27 cellular contexts compared by ENCODE assay signal in the genomic region with DNA sequence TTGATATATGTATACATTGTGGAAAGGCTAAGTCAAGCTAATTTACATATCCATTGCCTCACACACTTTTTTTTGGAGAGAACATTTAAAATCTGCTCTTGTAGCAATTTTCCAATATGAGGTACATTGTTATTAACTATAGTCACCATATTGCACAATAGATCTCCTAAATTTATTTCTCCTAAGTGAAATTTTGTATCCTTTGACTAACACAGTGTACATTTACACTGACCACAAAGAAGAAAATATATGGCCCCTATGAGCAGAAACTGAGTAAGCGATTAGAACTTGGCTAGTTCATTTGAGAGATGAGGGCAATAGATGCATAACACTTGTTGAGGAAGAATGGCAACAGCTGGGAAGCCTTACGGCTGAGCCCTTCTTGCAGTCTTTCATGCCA. TPM values are rescaled to one million over a fixed set of nuclear protein-coding genes. Genes with fewer than 3 reads are reported as not detected.
A peak's percentile ranks its signal among the peaks of the same experiment; 100 is the strongest.
DNase-seq lines count a peak whose midpoint lies in the region; TF ChIP-seq lines count a peak whose summit lies in the region.
"Had no signal": no experiment of that assay in that cellular context is flagged by ENCODE, and none has a peak within 500 bp of the region (broad histone marks: within the 10 kb centered on the region; RNA-seq: fewer than 3 reads in every experiment).

No MANE protein-coding gene starts in this region.

- DNase-seq in GM03348 (ENCODE audit: low spot score) (peak; percentile 24), MG63 (peak; percentile 33), fibroblast of mammary gland (ENCODE audit: low read depth) (peak; percentile 95), skeletal muscle cell (ENCODE audit: low read depth) (peak; percentile 72), DMS153 (lab: John Stamatoyannopoulos, UW) (no peak), trophoblast cell (no peak)
- DNase-seq in stimulated activated CD4-positive, alpha-beta T cell treated with anti-CD3 and anti-CD28 coated beads, Interleukin-4, amount 100 ng/mL, for 1 hour = no peak
- DNase-seq: activated CD4-positive, alpha-beta memory T cell treated with anti-CD3 and anti-CD28 coated beads for 36 hours; activated CD4-positive, CD25-positive, alpha-beta regulatory T cell treated with anti-CD3 and anti-CD28 coated beads, Interleukin-2, amount 50 U/mL, for 72 hours; activated CD8-positive, alpha-beta memory T cell treated with anti-CD3 and anti-CD28 coated beads, Interleukin-2, amount 50 U/mL, for 48 hours; activated naive CD4-positive, alpha-beta T cell treated with anti-CD3 and anti-CD28 coated beads, Interleukin-2, amount 10 ng/mL, durations not matched to agents 7 days and 5 days; colonic mucosa; effector CD4-positive, alpha-beta T cell; gastrocnemius medialis; lower lobe of right lung; natural killer cell; NCI-H1092; NCI-H1694 treated with DMSO at 0.1 percent for 48 hours; NCI-H446 treated with DMSO at 0.1 percent for 48 hours; NCI-H774; occipital lobe; psoas muscle; SHP77 treated with DMSO at 0.1 percent for 48 hours; sigmoid colon; substantia nigra had no signal

- no peaks in the 10 kb centered on the region for H3K36me3 ChIP-seq in MG63
- no peaks in the 10 kb centered on the region for H3K36me3 ChIP-seq in trophoblast cell (ENCODE audit: control insufficient read depth in 1 of 2, insufficient read depth in 2 of 2, low read length in 2 of 2)
- H3K36me3 ChIP-seq: cardiac muscle cell, colonic mucosa, gastrocnemius medialis, HAP-1, lower lobe of right lung, sigmoid colon had no signal

- H3K23ac ChIP-seq in trophoblast cell (ENCODE audit: low read length) = no peak overlapping the region

- no peak overlapping the region for H3K14ac ChIP-seq in trophoblast cell (ENCODE audit: low read length)

- H4K91ac ChIP-seq in trophoblast cell (ENCODE audit: low read depth, low read length) = no peak overlapping the region

- no peaks in the 10 kb centered on the region for H3K79me1 ChIP-seq in trophoblast cell (ENCODE audit: low read length)

- H4K8ac ChIP-seq in trophoblast cell (ENCODE audit: low read depth, low read length) = no peak overlapping the region

- H3K9me3 ChIP-seq in MG63 (no peaks in the 10 kb centered on the region), trophoblast cell (ENCODE audit: insufficient read depth, low read depth, low read length) (no peaks in the 10 kb centered on the region)
- H3K9me3 ChIP-seq: colonic mucosa, gastrocnemius medialis, HAP-1, lower lobe of right lung, psoas muscle, sigmoid colon had no signal

- no peak for TF ChIP-seq CTCF in fibroblast of mammary gland (conservative IDR thresholded peaks at IDR 0.05; ENCODE audit: control insufficient read depth, insufficient read depth, low read depth, low read length)

- H4K12ac ChIP-seq in trophoblast cell (ENCODE audit: low read depth, low read length) = no peak overlapping the region

- H3K4me2 ChIP-seq in trophoblast cell (ENCODE audit: low read length) = no peak overlapping the region

- H2BK5ac ChIP-seq in trophoblast cell (ENCODE audit: low read depth, low read length, poor library complexity) = no peak overlapping the region

- H3K79me2 ChIP-seq in trophoblast cell (ENCODE audit: control insufficient read depth, insufficient read depth, low read length, poor library complexity) = no peaks in the 10 kb centered on the region

- no peak overlapping the region for H3K27ac ChIP-seq in trophoblast cell (ENCODE audit: low read depth, low read length)
- H3K27ac ChIP-seq: cardiac muscle cell, colonic mucosa, gastrocnemius medialis, lower lobe of right lung, psoas muscle, sigmoid colon had no signal

- no peak overlapping the region for H3K18ac ChIP-seq in trophoblast cell (ENCODE audit: low read length)

- no peak overlapping the region for H2BK12ac ChIP-seq in trophoblast cell (ENCODE audit: low read length)

- no peak overlapping the region for H3K9ac ChIP-seq in trophoblast cell (ENCODE audit: low read length)

- H2BK120ac ChIP-seq in trophoblast cell (ENCODE audit: insufficient read depth, low read length, poor library complexity) = no peak overlapping the region

- no peak overlapping the region for H3K4ac ChIP-seq in trophoblast cell (ENCODE audit: low read depth, low read length)

- no CpG with 5 or more reads among the region's 2 CpGs for WGBS in trophoblast cell (ENCODE audit: extremely low coverage, insufficient coverage, insufficient read length)

- H2AK5ac ChIP-seq in trophoblast cell (ENCODE audit: low read length) = no peak overlapping the region

- H3K27me3 ChIP-seq in MG63 (no peaks in the 10 kb centered on the region), trophoblast cell (ENCODE audit: insufficient read depth, low read length) (no peaks in the 10 kb centered on the region)
- H3K27me3 ChIP-seq: cardiac muscle cell, colonic mucosa, gastrocnemius medialis, sigmoid colon had no signal

- no peak overlapping the region for H2AFZ ChIP-seq in trophoblast cell (ENCODE audit: insufficient read depth, low read length, poor library complexity)

- H3K4me3 ChIP-seq in MG63 = no peak overlapping the region
- no peak overlapping the region for H3K4me3 ChIP-seq in fibroblast of mammary gland (ENCODE audit: control insufficient read depth, low read depth, low read length)
- no peak overlapping the region for H3K4me3 ChIP-seq in skeletal muscle cell (ENCODE audit: low read depth, low read length)
- H3K4me3 ChIP-seq in trophoblast cell (ENCODE audit: low read depth, low read length) = no peak overlapping the region
- H3K4me3 ChIP-seq: cardiac muscle cell, colonic mucosa, gastrocnemius medialis, HAP-1, lower lobe of right lung, psoas muscle, sigmoid colon had no signal

- H3K4me1 ChIP-seq in trophoblast cell (ENCODE audit: control insufficient read depth in 1 of 2, insufficient read depth in 2 of 2, low read length in 2 of 2) = no peaks in the 10 kb centered on the region
- H3K4me1 ChIP-seq: colonic mucosa, gastrocnemius medialis, lower lobe of right lung, psoas muscle had no signal

RNA-seq across cellular contexts. Expression of gene GUCY1B1, which starts 20.3 kb away (rescaled TPM):
- total RNA-seq in MG63 (2014; rRNA removed; shearing (Covaris generic); ENCODE audit: low replicate concordance) = 0.92 and 1.5 TPM in 2 replicates
- polyA plus RNA-seq in trophoblast cell (2013) = 2.2 and 2.4 TPM in 2 replicates

Comparison
In these comparisons a context has a peak if more than half of its experiments do, and no peak if none do; other contexts are left out.
1. DNase-seq: peak in GM03348 (single experiment), MG63 (single experiment), fibroblast of mammary gland (single experiment) and skeletal muscle cell (single experiment); none in DMS153 (single experiment), stimulated activated CD4-positive, alpha-beta T cell treated with anti-CD3 and anti-CD28 coated beads, Interleukin-4, amount 100 ng/mL, for 1 hour (single experiment) and trophoblast cell (0 of 2).